8 cellular contexts compared by ENCODE assay signal in genomic region chr1:74652711-74653131, GRCh38. TPM values are rescaled to one million over a fixed set of nuclear protein-coding genes. Genes with fewer than 3 reads are reported as not detected.
DNase-seq lines count a peak whose midpoint lies in the region; ATAC-seq and TF ChIP-seq lines count a peak whose summit lies in the region.

No MANE protein-coding gene starts in this region.

- no peaks in the 10 kb centered on the region for H3K4me1 ChIP-seq in heart right ventricle

- ATAC-seq in GM19455 (IDR thresholded peaks at IDR 0.05; ENCODE audit: unreplicated experiment), result peak; percentile 92
- peak; percentile 99 for ATAC-seq in HG03378 (IDR thresholded peaks at IDR 0.05; ENCODE audit: unreplicated experiment)
- ATAC-seq in heart right ventricle, result no peak

- no peak overlapping the region for H3K4me3 ChIP-seq in skeletal muscle cell (ENCODE audit: low read depth, low read length)
- H3K4me3 ChIP-seq in heart right ventricle, result no peak overlapping the region

- WGBS in heart right ventricle, 2 donors, result 61 to 72% methylated on average over 7 of the region's 7 CpGs

- no peaks in the 10 kb centered on the region for H3K9me3 ChIP-seq in heart right ventricle

- intact Hi-C loops in heart right ventricle (cut with DNase I), result no loop called here

- DNase-seq in COLO668 (lab: John Stamatoyannopoulos, UW; ENCODE audit: unreplicated experiment) (peak; percentile 26), skeletal muscle cell (ENCODE audit: low read depth) (peak; percentile 84), activated gamma-delta T cell treated with Interleukin-2 at 50 U/mL for 16 hours (no peak), heart right ventricle (no peak)
- DNase-seq in activated effector memory CD4-positive, alpha-beta T cell treated with anti-CD3 and anti-CD28 coated beads, Interleukin-2, amount 50 U/mL, for 16 hours, result no peak

- H3K36me3 ChIP-seq in heart right ventricle, result no peaks in the 10 kb centered on the region

- H3K27ac ChIP-seq in VCaP (peak overlapping the region; percentile 84), heart right ventricle (no peak overlapping the region)

- no peaks in the 10 kb centered on the region for H3K27me3 ChIP-seq in heart right ventricle

- TF ChIP-seq CTCF in VCaP (conservative IDR thresholded peaks at IDR 0.05) (no peak), heart right ventricle (IDR thresholded peaks at IDR 0.05) (no peak)

RNA-seq across cellular contexts. Expression of gene ERICH3, which starts 20.9 kb away (rescaled TPM):
- total RNA-seq in heart right ventricle, result under 1 TPM in 2 of 10 donors, not detected in 8; 0.05 to 0.13 TPM
- under 1 TPM; 0.01 to 0.07 TPM for polyA plus RNA-seq in heart right ventricle

Comparison
In these comparisons a context has a peak if more than half of its experiments do, and no peak if none do; other contexts are left out.
1. DNase-seq: peak in COLO668 (single experiment) and skeletal muscle cell (single experiment); none in activated gamma-delta T cell treated with Interleukin-2 at 50 U/mL for 16 hours (single experiment), heart right ventricle (0 of 2) and activated effector memory CD4-positive, alpha-beta T cell treated with anti-CD3 and anti-CD28 coated beads, Interleukin-2, amount 50 U/mL, for 16 hours (single experiment).
2. ATAC-seq: peak in GM19455 (single experiment) and HG03378 (single experiment); none in heart right ventricle (0 of 8).